In genomic region chr17:12409082-12409481, GRCh38 we compare ENCODE assay signal across 17 cellular contexts.
DNase-seq lines count a peak whose midpoint lies in the region; ATAC-seq and TF ChIP-seq lines count a peak whose summit lies in the region.
"Had no signal": no experiment of that assay in that cellular context is flagged by ENCODE, and none has a peak within 500 bp of the region (broad histone marks: within the 10 kb centered on the region; RNA-seq: fewer than 3 reads in every experiment).

No MANE protein-coding gene starts in this region.

- H3K27me3 ChIP-seq in gastroesophageal sphincter = no peaks in the 10 kb centered on the region
- no peaks in the 10 kb centered on the region for H3K27me3 ChIP-seq in rectal smooth muscle tissue (ENCODE audit: control insufficient read depth, insufficient read depth, low read length)

- TF ChIP-seq CTCF in gastroesophageal sphincter (IDR thresholded peaks at IDR 0.05) (no peak), osteocyte (IDR thresholded peaks at IDR 0.05) (no peak)

- no peaks in the 10 kb centered on the region for H3K9me3 ChIP-seq in gastroesophageal sphincter

- no peaks in the 10 kb centered on the region for H3K9me3 Mint-ChIP-seq in osteocyte (ENCODE audit: unreplicated experiment)
- H3K9me3 Mint-ChIP-seq: GM23338 had no signal

- H3K27ac Mint-ChIP-seq in osteocyte (ENCODE audit: unreplicated experiment) = no peak overlapping the region
- H3K27ac Mint-ChIP-seq: CD4-positive, alpha-beta T cell; GM23338 had no signal

- peaks cover 0 to 35% (median 4%) of the 10 kb centered on the region in 3 donors for H3K4me1 ChIP-seq in gastroesophageal sphincter
- peaks cover 26% of the 10 kb centered on the region for H3K4me1 ChIP-seq in rectal smooth muscle tissue (ENCODE audit: control insufficient read depth, insufficient read depth, low read length)

- no peak for TF ChIP-seq POLR2A in gastroesophageal sphincter (IDR thresholded peaks at IDR 0.05)

- WGBS in gastroesophageal sphincter (ENCODE audit: low coverage in 1 of 2), 2 donors = 65 to 75% methylated on average over 1 to 3 of the region's 3 CpGs

- H3K27me3 Mint-ChIP-seq in osteocyte (ENCODE audit: unreplicated experiment) = no peaks in the 10 kb centered on the region
- H3K27me3 Mint-ChIP-seq: CD4-positive, alpha-beta T cell had no signal

- no peak for ATAC-seq in gastroesophageal sphincter
- ATAC-seq: GM23338 had no signal

- DNase-seq in SK-N-DZ (ENCODE audit: low spot score) (peak; percentile 42), AG08396 (ENCODE audit: low spot score) (no peak), osteocyte (ENCODE audit: extremely low spot score, unreplicated experiment) (no peak), NCI-H1105 (lab: John Stamatoyannopoulos, UW) (no peak), COLO829 (ENCODE audit: low spot score) (no peak)
- DNase-seq: ACHN; AML-193; CD4-positive, alpha-beta T cell; DMS153; DMS79; GF-D8; HCEC 1CT had no signal

- no peak for TF ChIP-seq EP300 in gastroesophageal sphincter (IDR thresholded peaks at IDR 0.05)

- H3K27ac ChIP-seq in gastroesophageal sphincter (peak overlapping the region in 3 of 4 donors; percentile 75 to 80 (median 79)), rectal smooth muscle tissue (ENCODE audit: low read depth, low read length) (peak overlapping the region; percentile 82)
- H3K27ac ChIP-seq: C4-2B, HL-60 had no signal

- H3K4me1 Mint-ChIP-seq in osteocyte (ENCODE audit: unreplicated experiment) = peaks cover 2% of the 10 kb centered on the region

- no peaks in the 10 kb centered on the region for H3K36me3 Mint-ChIP-seq in osteocyte (ENCODE audit: unreplicated experiment)

- H3K4me3 ChIP-seq in gastroesophageal sphincter (no peak overlapping the region), rectal smooth muscle tissue (ENCODE audit: low read length) (no peak overlapping the region)
- H3K4me3 ChIP-seq: GM23338 had no signal

- H3K4me3 Mint-ChIP-seq in osteocyte (ENCODE audit: unreplicated experiment) = no peak overlapping the region
- H3K4me3 Mint-ChIP-seq: CD4-positive, alpha-beta T cell; GM23338 had no signal

- no peak overlapping the region for H3K9ac ChIP-seq in rectal smooth muscle tissue (ENCODE audit: low read length)

- H3K36me3 ChIP-seq in gastroesophageal sphincter (no peaks in the 10 kb centered on the region), rectal smooth muscle tissue (ENCODE audit: control insufficient read depth, insufficient read depth, low read length) (no peaks in the 10 kb centered on the region)
